In genomic region chr5:132132138-132132537, GRCh38 we compare ENCODE assay signal across 27 cellular contexts. TPM values are rescaled to one million over a fixed set of nuclear protein-coding genes. Genes with fewer than 3 reads are reported as not detected.
"Had no signal": no experiment of that assay in that cellular context is flagged by ENCODE, and none has a peak within 500 bp of the region (broad histone marks: within the 10 kb centered on the region; RNA-seq: fewer than 3 reads in every experiment).

No MANE protein-coding gene starts in this region.

- H3K4me2 ChIP-seq: SK-N-SH had no signal

- DNase-seq: KBM-7; NCI-H1092; NCI-H1105 treated with DMSO at 0.1 percent for 48 hours; NCI-H1417 treated with DMSO at 0.1 percent for 48 hours; NCI-H146; NCI-H187; NCI-H2029; NCI-H2081 treated with DMSO at 0.1 percent for 48 hours; NCI-H2171; NCI-H226; NCI-H446; NCI-H510A; NCI-H524 treated with DMSO at 0.1 percent for 48 hours; NCI-H69; NCI-H774; NK-92 treated with Interleukin-12 subunit alpha and Interleukin-12 subunit beta, amount 100 ng/mL, for 24 hours; PC-3; SHP77; SK-N-SH had no signal

- H3K9ac ChIP-seq: SK-N-SH had no signal

- ATAC-seq: Panc1, PC-3 had no signal

- H3K27ac ChIP-seq: HL-60, RWPE1 had no signal

- H3K9me3 ChIP-seq: SK-N-SH had no signal

RNA-seq across cellular contexts. Expression of gene CSF2, which starts 58.5 kb away (rescaled TPM):
- total RNA-seq: LHCN-M2, MCF 10A, OCI-LY7, SK-MEL-5 had no signal
- polyA plus RNA-seq: IgD-negative memory B cell had no signal
